In genomic region chr14:88364710-88365413, GRCh38 we compare ENCODE assay signal across 18 cellular contexts. TPM values are rescaled to one million over a fixed set of nuclear protein-coding genes. Genes with fewer than 3 reads are reported as not detected.
A peak's percentile ranks its signal among the peaks of the same experiment; 100 is the strongest.
DNase-seq lines count a peak whose midpoint lies in the region; ATAC-seq and TF ChIP-seq lines count a peak whose summit lies in the region.
"Had no signal": no experiment of that assay in that cellular context is flagged by ENCODE, and none has a peak within 500 bp of the region (broad histone marks: within the 10 kb centered on the region; RNA-seq: fewer than 3 reads in every experiment).

No MANE protein-coding gene starts in this region.

- H3K79me2 ChIP-seq in neural progenitor cell (ENCODE audit: low read depth): no peaks in the 10 kb centered on the region

- peaks cover 48% of the 10 kb centered on the region for H3K4me1 Mint-ChIP-seq in neural progenitor cell
- H3K4me1 Mint-ChIP-seq: CD14-positive monocyte had no signal

- H3K27me3 Mint-ChIP-seq in neural progenitor cell (ENCODE audit: insufficient read depth, low read depth): no peaks in the 10 kb centered on the region

- 73% methylated on average over 4 of the region's 4 CpGs for WGBS in suprapubic skin

- peaks cover 1% of the 10 kb centered on the region for H3K36me3 Mint-ChIP-seq in neural progenitor cell
- H3K36me3 Mint-ChIP-seq: CD14-positive monocyte had no signal

- H3K36me3 ChIP-seq in H7 (replicated peaks; ENCODE audit: control insufficient read depth, insufficient read depth, low read length) (no peaks in the 10 kb centered on the region), neural progenitor cell (no peaks in the 10 kb centered on the region), suprapubic skin (no peaks in the 10 kb centered on the region)
- H3K36me3 ChIP-seq: SJCRH30 had no signal

- H3K27ac Mint-ChIP-seq in neural progenitor cell: peak overlapping the region; percentile 91
- H3K27ac Mint-ChIP-seq: CD14-positive monocyte had no signal

- peak overlapping the region; percentile 29 for H3K4me3 Mint-ChIP-seq in neural progenitor cell
- H3K4me3 Mint-ChIP-seq: CD14-positive monocyte had no signal

- TF ChIP-seq CTCF in neural progenitor cell (IDR thresholded peaks at IDR 0.05) (no peak), suprapubic skin (IDR thresholded peaks at IDR 0.05) (no peak)

- H2AFZ ChIP-seq in neural progenitor cell (replicated peaks): no peak overlapping the region

- peak; percentile 37 for DNase-seq in H7
- DNase-seq in OCI-M1 (lab: John Stamatoyannopoulos, UW): peak; percentile 14
- DNase-seq in iPS DF 4.7 (ENCODE audit: extremely low read depth, low spot score): peak; percentile 90
- peak; percentile 65 for DNase-seq in neural progenitor cell (ENCODE audit: low spot score)
- DNase-seq in effector CD4-positive, alpha-beta T cell: no peak
- DNase-seq in HuH-7 (ENCODE audit: low spot score): no peak
- DNase-seq in suprapubic skin (ENCODE audit: low spot score in 2 of 2): no peak
- DNase-seq: EL, MV-4-11, NCI-H1417, NCI-H1930, NCI-H748 treated with DMSO at 0.1 percent for 48 hours, PC-3, SJCRH30 had no signal

- ATAC-seq in GM19467 (IDR thresholded peaks at IDR 0.05; ENCODE audit: unreplicated experiment): no peak
- ATAC-seq: PC-3 had no signal

- H4K20me1 ChIP-seq in neural progenitor cell (ENCODE audit: low read depth): no peaks in the 10 kb centered on the region

- H3K4me3 ChIP-seq in H7 (ENCODE audit: insufficient read depth, low read depth, low read length) (no peak overlapping the region), neural progenitor cell (peak overlapping the region; percentile 30), suprapubic skin (no peak overlapping the region)
- H3K4me3 ChIP-seq: SJCRH30 had no signal

- no peak for TF ChIP-seq EP300 in suprapubic skin (IDR thresholded peaks at IDR 0.05)

- no peak overlapping the region for H3K9ac ChIP-seq in neural progenitor cell

- peaks cover 44% of the 10 kb centered on the region for H3F3A ChIP-seq in neural progenitor cell (ENCODE audit: low read depth)

- no peak for TF ChIP-seq POLR2A in suprapubic skin (IDR thresholded peaks at IDR 0.05)

- H3K9me3 Mint-ChIP-seq in neural progenitor cell: peaks cover 25% of the 10 kb centered on the region

- no peaks in the 10 kb centered on the region for H3K27me3 ChIP-seq in H7 (ENCODE audit: control insufficient read depth, insufficient read depth, low read length)
- no peaks in the 10 kb centered on the region for H3K27me3 ChIP-seq in neural progenitor cell
- H3K27me3 ChIP-seq in suprapubic skin: peaks cover 3% of the 10 kb centered on the region
- H3K27me3 ChIP-seq: SJCRH30 had no signal

- peak overlapping the region; percentile 72 for H3K4me2 ChIP-seq in neural progenitor cell

- H3K27ac ChIP-seq in neural progenitor cell (peak overlapping the region; percentile 92), suprapubic skin (no peak overlapping the region)
- H3K27ac ChIP-seq: RWPE1, SJCRH30 had no signal

- H3K9me3 ChIP-seq in neural progenitor cell (ENCODE audit: low read depth): no peaks in the 10 kb centered on the region
- no peaks in the 10 kb centered on the region for H3K9me3 ChIP-seq in suprapubic skin
- H3K9me3 ChIP-seq: SJCRH30 had no signal

- H3K4me1 ChIP-seq in neural progenitor cell (peaks cover 60% of the 10 kb centered on the region), suprapubic skin (no peaks in the 10 kb centered on the region)
- H3K4me1 ChIP-seq: SJCRH30 had no signal

RNA-seq across cellular contexts. Expression of gene SPATA7, which starts 20.6 kb away (rescaled TPM):
- total RNA-seq in H7 (2014; rRNA removed; shearing (Covaris generic)): 8.4 and 18.4 TPM in 2 replicates
- total RNA-seq in neural progenitor cell (ENCODE audit: low replicate concordance) (31.4 and 39.9 TPM in 2 replicates), suprapubic skin (10 to 100 TPM; 10.7 to 12.4 (median 11.6) TPM)

RNA-seq across cellular contexts. Expression of gene KCNK10, which starts 41.8 kb away (rescaled TPM):
- total RNA-seq in H7 (2014; rRNA removed; shearing (Covaris generic)): 0.03 TPM in 1 of 2 replicates, not detected in the other
- total RNA-seq in neural progenitor cell (ENCODE audit: low replicate concordance) (6.9 and 11.0 TPM in 2 replicates), suprapubic skin (under 1 TPM in 2 of 4 donors, not detected in 2; 0.04 to 0.08 TPM)
- total RNA-seq: A673, PC-3 had no signal

Comparison
In these comparisons a context has a peak if more than half of its experiments do, and no peak if none do; other contexts are left out.
1. DNase-seq: peak in H7 (single experiment), OCI-M1 (single experiment), iPS DF 4.7 (single experiment) and neural progenitor cell (single experiment); none in effector CD4-positive, alpha-beta T cell (single experiment), HuH-7 (single experiment) and suprapubic skin (0 of 2).